8 cellular contexts compared by ENCODE assay signal in genomic region chr5:74641014-74641777, GRCh38. TPM values are rescaled to one million over a fixed set of nuclear protein-coding genes. Genes with fewer than 3 reads are reported as not detected.
DNase-seq lines count a peak whose midpoint lies in the region; ATAC-seq and TF ChIP-seq lines count a peak whose summit lies in the region.

No MANE protein-coding gene starts in this region.

- peak in 1 of 2 donors; percentile 10 for ATAC-seq in CD4-positive, CD25-positive, alpha-beta regulatory T cell (ENCODE audit: low read depth in 2 of 2)
- ATAC-seq in GM19397 (IDR thresholded peaks at IDR 0.05; ENCODE audit: unreplicated experiment) (peak; percentile 19), HG03460 (IDR thresholded peaks at IDR 0.05; ENCODE audit: unreplicated experiment) (peak; percentile 13)

- H4K20me1 ChIP-seq in hepatocyte (ENCODE audit: insufficient read depth, poor library complexity, severe bottlenecking), result peaks cover 36% of the 10 kb centered on the region

- intact Hi-C loops in ascending aorta (cut with DNase I), result loop anchor here (5.0 to 10.0 kb wide), 4 partner anchors 324 to 846 kb away; no protein-coding TSS in a partner anchor

- H2AFZ ChIP-seq in hepatocyte, result peak overlapping the region; percentile 62

- peak overlapping the region in 3 of 4 donors; percentile 88 to 90 (median 89) for H3K4me3 Mint-ChIP-seq in CD4-positive, CD25-positive, alpha-beta regulatory T cell
- peak overlapping the region; percentile 95 for H3K4me3 Mint-ChIP-seq in progenitor cell of endocrine pancreas (ENCODE audit: low read depth)

- H3K9me3 Mint-ChIP-seq in CD4-positive, CD25-positive, alpha-beta regulatory T cell, result no peaks in the 10 kb centered on the region
- H3K9me3 Mint-ChIP-seq in progenitor cell of endocrine pancreas (ENCODE audit: low read depth), result no peaks in the 10 kb centered on the region

- peaks cover 40% of the 10 kb centered on the region for H3K27me3 ChIP-seq in CD4-positive, CD25-positive, alpha-beta regulatory T cell (ENCODE audit: control insufficient read depth, insufficient read depth, low read length)
- H3K27me3 ChIP-seq in ascending aorta (no peaks in the 10 kb centered on the region), hepatocyte (no peaks in the 10 kb centered on the region)

- H3K27ac ChIP-seq in CD4-positive, CD25-positive, alpha-beta regulatory T cell (ENCODE audit: insufficient read depth, low read length, poor library complexity, severe bottlenecking), result no peak overlapping the region
- H3K27ac ChIP-seq in ascending aorta, result peak overlapping the region; percentile 45 to 62
- peak overlapping the region; percentile 97 for H3K27ac ChIP-seq in hepatocyte

- no peaks in the 10 kb centered on the region for H3K9me3 ChIP-seq in CD4-positive, CD25-positive, alpha-beta regulatory T cell (ENCODE audit: control insufficient read depth in 2 of 2, low read length in 2 of 2)
- H3K9me3 ChIP-seq in ascending aorta, result no peaks in the 10 kb centered on the region
- H3K9me3 ChIP-seq in hepatocyte (ENCODE audit: low read depth), result no peaks in the 10 kb centered on the region

- peaks cover 82% of the 10 kb centered on the region for H3K27me3 Mint-ChIP-seq in CD4-positive, CD25-positive, alpha-beta regulatory T cell
- H3K27me3 Mint-ChIP-seq in progenitor cell of endocrine pancreas, result no peaks in the 10 kb centered on the region

- 2% methylated on average over 42 of the region's 42 CpGs for WGBS in hepatocyte (ENCODE audit: low lambda C conversion rate, missing lambda C conversion rate)

- H3K4me3 ChIP-seq in CD4-positive, CD25-positive, alpha-beta regulatory T cell (ENCODE audit: low read depth, low read length), result no peak overlapping the region
- peak overlapping the region; percentile 79 to 88 for H3K4me3 ChIP-seq in ascending aorta
- H3K4me3 ChIP-seq in hepatocyte, result peak overlapping the region; percentile 85

- H3K4me2 ChIP-seq in hepatocyte, result peak overlapping the region; percentile 97

- H3K79me2 ChIP-seq in hepatocyte, result peaks cover 41% of the 10 kb centered on the region

- H3K4me1 ChIP-seq in CD4-positive, CD25-positive, alpha-beta regulatory T cell (ENCODE audit: control insufficient read depth, insufficient read depth, low read length, poor library complexity, severe bottlenecking), result peaks cover 27% of the 10 kb centered on the region
- H3K4me1 ChIP-seq in ascending aorta (peaks cover 0 to 5% of the 10 kb centered on the region in 2 donors), hepatocyte (ENCODE audit: insufficient read depth) (peaks cover 27% of the 10 kb centered on the region)

- TF ChIP-seq CTCF in ascending aorta (IDR thresholded peaks at IDR 0.05) (no peak), hepatocyte (IDR thresholded peaks at IDR 0.05; ENCODE audit: poor library complexity) (no peak), progenitor cell of endocrine pancreas (IDR thresholded peaks at IDR 0.05; ENCODE audit: unreplicated experiment) (no peak)

- no peaks in the 10 kb centered on the region for H3K36me3 ChIP-seq in CD4-positive, CD25-positive, alpha-beta regulatory T cell (ENCODE audit: control insufficient read depth, insufficient read depth, low read length)
- H3K36me3 ChIP-seq in ascending aorta, result no peaks in the 10 kb centered on the region
- no peaks in the 10 kb centered on the region for H3K36me3 ChIP-seq in hepatocyte (replicated peaks; ENCODE audit: insufficient read depth, low read depth)

- H3K9me2 ChIP-seq in hepatocyte (replicated peaks; ENCODE audit: insufficient read depth), result no peaks in the 10 kb centered on the region

- no peaks in the 10 kb centered on the region for H3K36me3 Mint-ChIP-seq in CD4-positive, CD25-positive, alpha-beta regulatory T cell
- H3K36me3 Mint-ChIP-seq in progenitor cell of endocrine pancreas (ENCODE audit: insufficient read depth), result peaks cover 5% of the 10 kb centered on the region

- peak in 1 of 3 donors; percentile 28 for DNase-seq in CD4-positive, CD25-positive, alpha-beta regulatory T cell
- peak; percentile 93 for DNase-seq in RPMI7951 (ENCODE audit: low read depth)
- peak in 1 of 2 donors; percentile 78 for DNase-seq in ascending aorta (ENCODE audit: low spot score in 2 of 2)
- DNase-seq in hepatocyte (ENCODE audit: low spot score), result peak; percentile 95
- DNase-seq in progenitor cell of endocrine pancreas (ENCODE audit: low spot score, unreplicated experiment), result peak; percentile 65
- no peak for DNase-seq in epidermal melanocyte (ENCODE audit: insufficient read length, low spot score)

- H3K4me1 Mint-ChIP-seq in CD4-positive, CD25-positive, alpha-beta regulatory T cell, result peaks cover 7 to 28% (median 18%) of the 10 kb centered on the region in 4 donors
- peaks cover 33% of the 10 kb centered on the region for H3K4me1 Mint-ChIP-seq in progenitor cell of endocrine pancreas (ENCODE audit: low read depth)

- no peak overlapping the region for H3K27ac Mint-ChIP-seq in CD4-positive, CD25-positive, alpha-beta regulatory T cell
- H3K27ac Mint-ChIP-seq in progenitor cell of endocrine pancreas, result peak overlapping the region; percentile 93

RNA-seq across cellular contexts. Expression of gene ENC1, which starts 0.7 kb away (rescaled TPM):
- total RNA-seq in CD4-positive, CD25-positive, alpha-beta regulatory T cell, result 6.8 TPM
- under 1 TPM in 3 of 4 donors, not detected in 1; 0.10 to 0.69 (median 0.26) TPM for polyA plus RNA-seq in CD4-positive, CD25-positive, alpha-beta regulatory T cell
- total RNA-seq in RPMI7951 (2014; rRNA removed; shearing (Covaris generic)), result 23.3 and 24.0 TPM in 2 replicates
- total RNA-seq in ascending aorta, result 12.9 TPM
- 150 and 151 TPM in 2 replicates for total RNA-seq in hepatocyte
- polyA plus RNA-seq in hepatocyte, result 35.9 and 58.8 TPM in 2 replicates
- total RNA-seq in progenitor cell of endocrine pancreas, result 71.7 and 78.7 TPM in 2 replicates

RNA-seq across cellular contexts. Expression of gene HEXB, which starts 43.8 kb away (rescaled TPM):
- total RNA-seq in CD4-positive, CD25-positive, alpha-beta regulatory T cell, result 41.9 TPM
- polyA plus RNA-seq in CD4-positive, CD25-positive, alpha-beta regulatory T cell, result 100 to 1,000 TPM; 102 to 128 (median 120) TPM
- 162 and 180 TPM in 2 replicates for total RNA-seq in RPMI7951 (2014; rRNA removed; shearing (Covaris generic))
- total RNA-seq in ascending aorta, result 124 TPM
- total RNA-seq in hepatocyte, result 216 and 224 TPM in 2 replicates
- 191 and 226 TPM in 2 replicates for polyA plus RNA-seq in hepatocyte
- 59.9 and 61.4 TPM in 2 replicates for total RNA-seq in progenitor cell of endocrine pancreas
